ENCODE assay signal across 1 cellular context in genomic region chr19:10105241-10106099, GRCh38.
TF ChIP-seq lines count a peak whose summit lies in the region.

No MANE protein-coding gene starts in this region.

TF ChIP-seq in K562, 482 proteins besides CTCF, POLR2A, EP300 and RAD21 (continued from another document):
- TF ChIP-seq TAF15 (IDR thresholded peaks at IDR 0.05; ENCODE audit: low read depth, low read length) = no peak
TF ChIP-seq in K562: peak in this region for 19.
